ENCODE assay signal across 22 cellular contexts in genomic region chr2:216576611-216577010, GRCh38. TPM values are rescaled to one million over a fixed set of nuclear protein-coding genes. Genes with fewer than 3 reads are reported as not detected.
DNase-seq lines count a peak whose midpoint lies in the region; ATAC-seq and TF ChIP-seq lines count a peak whose summit lies in the region.
"Had no signal": no experiment of that assay in that cellular context is flagged by ENCODE, and none has a peak within 500 bp of the region (broad histone marks: within the 10 kb centered on the region; RNA-seq: fewer than 3 reads in every experiment).

No MANE protein-coding gene starts in this region.

- intact Hi-C loops in activated CD8-positive, alpha-beta T cell treated with anti-CD3 and anti-CD28 coated beads for 36 hours (cut with micrococcal nuclease) = no loop called here
- intact Hi-C loops in esophagus muscularis mucosa (cut with DNase I) = no loop called here

- no peak for TF ChIP-seq EP300 in esophagus muscularis mucosa (IDR thresholded peaks at IDR 0.05)

- peaks cover 30 to 70% (median 54%) of the 10 kb centered on the region in 4 donors for H3K4me1 ChIP-seq in esophagus muscularis mucosa
- H3K4me1 ChIP-seq: Caco-2 had no signal

- peaks cover 6% of the 10 kb centered on the region for H3K9me3 Mint-ChIP-seq in activated naive CD8-positive, alpha-beta T cell treated with anti-CD3 and anti-CD28 coated beads, Interleukin-2, amount 10 ng/mL, durations not matched to agents 7 days and 5 days
- no peaks in the 10 kb centered on the region for H3K9me3 Mint-ChIP-seq in activated naive CD8-positive, alpha-beta T cell treated with anti-CD3 and anti-CD28 coated beads, Interleukin-2, amount 50 U/mL, for 24 hours
- H3K9me3 Mint-ChIP-seq in activated CD8-positive, alpha-beta T cell treated with anti-CD3 and anti-CD28 coated beads for 36 hours = no peaks in the 10 kb centered on the region
- H3K9me3 Mint-ChIP-seq: CD4-positive, alpha-beta T cell; CD8-positive, alpha-beta T cell had no signal

- H3K4me3 Mint-ChIP-seq in activated naive CD8-positive, alpha-beta T cell treated with anti-CD3 and anti-CD28 coated beads, Interleukin-2, amount 10 ng/mL, durations not matched to agents 7 days and 5 days = peak overlapping the region; percentile 2
- H3K4me3 Mint-ChIP-seq in activated naive CD8-positive, alpha-beta T cell treated with anti-CD3 and anti-CD28 coated beads, Interleukin-2, amount 50 U/mL, for 24 hours = no peak overlapping the region
- no peak overlapping the region for H3K4me3 Mint-ChIP-seq in activated CD8-positive, alpha-beta T cell treated with anti-CD3 and anti-CD28 coated beads for 36 hours
- H3K4me3 Mint-ChIP-seq: B cell; CD4-positive, alpha-beta T cell; CD8-positive, alpha-beta T cell had no signal

- no peaks in the 10 kb centered on the region for H3K36me3 Mint-ChIP-seq in activated naive CD8-positive, alpha-beta T cell treated with anti-CD3 and anti-CD28 coated beads, Interleukin-2, amount 10 ng/mL, durations not matched to agents 7 days and 5 days
- H3K36me3 Mint-ChIP-seq in activated naive CD8-positive, alpha-beta T cell treated with anti-CD3 and anti-CD28 coated beads, Interleukin-2, amount 50 U/mL, for 24 hours (ENCODE audit: low read depth) = no peaks in the 10 kb centered on the region
- H3K36me3 Mint-ChIP-seq in activated CD8-positive, alpha-beta T cell treated with anti-CD3 and anti-CD28 coated beads for 36 hours (ENCODE audit: low read depth) = no peaks in the 10 kb centered on the region
- H3K36me3 Mint-ChIP-seq: CD8-positive, alpha-beta T cell had no signal

- POLR2A ChIA-PET in activated naive CD8-positive, alpha-beta T cell treated with anti-CD3 and anti-CD28 coated beads, Interleukin-2, amount 10 ng/mL, durations not matched to agents 7 days and 5 days (lab: Charles Lee) = no interaction called here
- POLR2A ChIA-PET in activated CD8-positive, alpha-beta T cell treated with anti-CD3 and anti-CD28 coated beads for 36 hours (lab: Charles Lee) = no interaction called here

- H3K36me3 ChIP-seq in KOPT-K1 (ENCODE audit: insufficient read depth, low read length) = no peaks in the 10 kb centered on the region
- no peaks in the 10 kb centered on the region for H3K36me3 ChIP-seq in esophagus muscularis mucosa
- H3K36me3 ChIP-seq: BLaER1 treated with 17β-estradiol and CSF1 and Interleukin-3, amounts not matched to agents 10 nM and 100 nM had no signal

- ATAC-seq in activated naive CD8-positive, alpha-beta T cell treated with anti-CD3 and anti-CD28 coated beads, Interleukin-2, amount 10 ng/mL, durations not matched to agents 7 days and 5 days (ENCODE audit: low read depth) = peak; percentile 85
- ATAC-seq in activated naive CD8-positive, alpha-beta T cell treated with anti-CD3 and anti-CD28 coated beads, Interleukin-2, amount 50 U/mL, for 24 hours = no peak
- ATAC-seq in activated CD8-positive, alpha-beta T cell treated with anti-CD3 and anti-CD28 coated beads for 36 hours = peak; percentile 36
- ATAC-seq in GM19035 (IDR thresholded peaks at IDR 0.05; ENCODE audit: unreplicated experiment) = no peak
- ATAC-seq: A549; CD8-positive, alpha-beta T cell; GM12878 had no signal

- CTCF ChIA-PET in activated CD8-positive, alpha-beta T cell treated with anti-CD3 and anti-CD28 coated beads for 36 hours (lab: Charles Lee) = interaction anchor here (0.7 to 1.0 kb wide), 2 partner anchors 10 to 61 kb away, joined by 3 read pairs; no protein-coding TSS in a partner anchor

- no peak for DNase-seq in activated naive CD8-positive, alpha-beta T cell treated with anti-CD3 and anti-CD28 coated beads, Interleukin-2, amount 10 ng/mL, durations not matched to agents 7 days and 5 days
- DNase-seq in activated naive CD8-positive, alpha-beta T cell treated with anti-CD3 and anti-CD28 coated beads, Interleukin-2, amount 50 U/mL, for 24 hours = no peak
- DNase-seq in activated CD8-positive, alpha-beta T cell treated with anti-CD3 and anti-CD28 coated beads for 36 hours = no peak
- DNase-seq in esophagus muscularis mucosa (ENCODE audit: extremely low spot score) (no peak), activated gamma-delta T cell (lab: John Stamatoyannopoulos, UW) (no peak), NCI-H1694 (lab: John Stamatoyannopoulos, UW) (no peak)
- DNase-seq: AML-193; Caco-2; Calu3; CD4-positive, alpha-beta T cell; CD8-positive, alpha-beta T cell; DMS79 treated with DMSO at 0.1 percent for 48 hours; EL; GDM1 had no signal

- no peak for TF ChIP-seq CTCF in activated CD8-positive, alpha-beta T cell treated with anti-CD3 and anti-CD28 coated beads for 36 hours (IDR thresholded peaks at IDR 0.05)
- TF ChIP-seq CTCF in esophagus muscularis mucosa (IDR thresholded peaks at IDR 0.05) = no peak

- H3K9me3 ChIP-seq in KOPT-K1 (ENCODE audit: insufficient read depth, low read length, poor library complexity, severe bottlenecking) (peaks cover under 1% of the 10 kb centered on the region), esophagus muscularis mucosa (peaks cover 0 to under 1% (median under 1%) of the 10 kb centered on the region in 4 donors)
- H3K9me3 ChIP-seq: A549, Caco-2 had no signal

- peak overlapping the region; percentile 43 for H3K27ac ChIP-seq in KOPT-K1 (ENCODE audit: low read depth, low read length, poor library complexity, severe bottlenecking)
- peak overlapping the region in 3 of 4 donors; percentile 0 to 23 (median 22) for H3K27ac ChIP-seq in esophagus muscularis mucosa (replicated peaks in 1 of 4)
- H3K27ac ChIP-seq: 22Rv1; A549; BLaER1 treated with 17β-estradiol and CSF1 and Interleukin-3, amounts not matched to agents 10 nM and 100 nM; C4-2B had no signal

- H3K27me3 Mint-ChIP-seq in activated naive CD8-positive, alpha-beta T cell treated with anti-CD3 and anti-CD28 coated beads, Interleukin-2, amount 10 ng/mL, durations not matched to agents 7 days and 5 days = peaks cover 14% of the 10 kb centered on the region
- peaks cover 9% of the 10 kb centered on the region for H3K27me3 Mint-ChIP-seq in activated naive CD8-positive, alpha-beta T cell treated with anti-CD3 and anti-CD28 coated beads, Interleukin-2, amount 50 U/mL, for 24 hours
- no peaks in the 10 kb centered on the region for H3K27me3 Mint-ChIP-seq in activated CD8-positive, alpha-beta T cell treated with anti-CD3 and anti-CD28 coated beads for 36 hours

- 92% methylated on average over 4 of the region's 4 CpGs for WGBS in esophagus muscularis mucosa

- no peak for TF ChIP-seq POLR2A in esophagus muscularis mucosa (IDR thresholded peaks at IDR 0.05; ENCODE audit: low read depth)

- H3K27ac Mint-ChIP-seq in activated naive CD8-positive, alpha-beta T cell treated with anti-CD3 and anti-CD28 coated beads, Interleukin-2, amount 10 ng/mL, durations not matched to agents 7 days and 5 days = no peak overlapping the region
- no peak overlapping the region for H3K27ac Mint-ChIP-seq in activated naive CD8-positive, alpha-beta T cell treated with anti-CD3 and anti-CD28 coated beads, Interleukin-2, amount 50 U/mL, for 24 hours
- no peak overlapping the region for H3K27ac Mint-ChIP-seq in activated CD8-positive, alpha-beta T cell treated with anti-CD3 and anti-CD28 coated beads for 36 hours
- H3K27ac Mint-ChIP-seq: B cell; CD4-positive, alpha-beta T cell; CD8-positive, alpha-beta T cell had no signal

- peaks cover 22% of the 10 kb centered on the region for H3K4me1 Mint-ChIP-seq in activated naive CD8-positive, alpha-beta T cell treated with anti-CD3 and anti-CD28 coated beads, Interleukin-2, amount 10 ng/mL, durations not matched to agents 7 days and 5 days
- peaks cover 6% of the 10 kb centered on the region for H3K4me1 Mint-ChIP-seq in activated naive CD8-positive, alpha-beta T cell treated with anti-CD3 and anti-CD28 coated beads, Interleukin-2, amount 50 U/mL, for 24 hours
- H3K4me1 Mint-ChIP-seq in activated CD8-positive, alpha-beta T cell treated with anti-CD3 and anti-CD28 coated beads for 36 hours (ENCODE audit: low read depth) = peaks cover 13% of the 10 kb centered on the region
- H3K4me1 Mint-ChIP-seq: B cell had no signal

- H3K4me3 ChIP-seq in esophagus muscularis mucosa = no peak overlapping the region
- H3K4me3 ChIP-seq: A549; BLaER1 treated with 17β-estradiol and CSF1 and Interleukin-3, amounts not matched to agents 10 nM and 100 nM; GM12878 had no signal

- no peaks in the 10 kb centered on the region for H3K27me3 ChIP-seq in esophagus muscularis mucosa
- H3K27me3 ChIP-seq: BLaER1 treated with 17β-estradiol and CSF1 and Interleukin-3, amounts not matched to agents 10 nM and 100 nM had no signal

RNA-seq across cellular contexts. Expression of gene IGFBP2, which starts 56.6 kb away (rescaled TPM):
- 100 to 1,000 TPM in 1 of 2 experiments, 10 to 100 TPM in 1; 97.3 to 115 TPM for total RNA-seq in activated naive CD8-positive, alpha-beta T cell treated with anti-CD3 and anti-CD28 coated beads, Interleukin-2, amount 10 ng/mL, durations not matched to agents 7 days and 5 days
- total RNA-seq in activated CD8-positive, alpha-beta T cell treated with anti-CD3 and anti-CD28 coated beads for 36 hours = 100 to 1,000 TPM; 123 to 124 TPM
- 100 to 1,000 TPM; 188 to 446 (median 280) TPM for total RNA-seq in esophagus muscularis mucosa
- total RNA-seq: B cell; CD4-positive, alpha-beta T cell had no signal

Comparison
In these comparisons a context has a peak if more than half of its experiments do, and no peak if none do; other contexts are left out.
1. ATAC-seq: peak in activated naive CD8-positive, alpha-beta T cell treated with anti-CD3 and anti-CD28 coated beads, Interleukin-2, amount 10 ng/mL, durations not matched to agents 7 days and 5 days (single experiment) and activated CD8-positive, alpha-beta T cell treated with anti-CD3 and anti-CD28 coated beads for 36 hours (single experiment); none in activated naive CD8-positive, alpha-beta T cell treated with anti-CD3 and anti-CD28 coated beads, Interleukin-2, amount 50 U/mL, for 24 hours (single experiment) and GM19035 (single experiment).